Comparison of ENCODE assay signal across 12 cellular contexts in the genomic region with DNA sequence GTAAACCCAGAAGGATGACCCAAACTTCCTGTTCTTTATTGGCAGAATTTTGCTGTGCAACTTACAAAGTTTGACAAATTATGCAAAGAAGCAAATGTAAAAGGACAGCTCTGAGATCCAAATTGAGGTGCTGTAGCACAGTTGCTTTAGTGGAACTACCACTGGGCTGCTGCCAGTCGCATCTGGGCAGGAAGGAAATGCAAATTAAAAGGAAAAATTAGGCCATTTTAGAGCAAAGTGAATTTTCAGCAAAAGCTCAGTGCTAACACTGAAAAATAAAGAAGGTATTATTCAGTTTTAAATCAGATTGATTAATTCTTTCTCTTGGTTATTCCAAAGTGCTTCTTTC.
A peak's percentile ranks its signal among the peaks of the same experiment; 100 is the strongest.
DNase-seq lines count a peak whose midpoint lies in the region; ATAC-seq and TF ChIP-seq lines count a peak whose summit lies in the region.
"Had no signal": no experiment of that assay in that cellular context is flagged by ENCODE, and none has a peak within 500 bp of the region (broad histone marks: within the 10 kb centered on the region; RNA-seq: fewer than 3 reads in every experiment).

No MANE protein-coding gene starts in this region.

- H3K27me3 ChIP-seq in neutrophil, result peaks cover 41% of the 10 kb centered on the region

- H3K4me1 Mint-ChIP-seq in activated T-helper 17 cell treated with anti-CD3 and anti-CD28 coated beads, Interleukin-2, amount 50 U/mL, for 72 hours, result peaks cover 10% of the 10 kb centered on the region
- H3K4me1 Mint-ChIP-seq in progenitor cell of endocrine pancreas (ENCODE audit: low read depth), result peaks cover 24% of the 10 kb centered on the region

- no peak for TF ChIP-seq CTCF in neutrophil (IDR thresholded peaks at IDR 0.05)
- no peak for TF ChIP-seq CTCF in progenitor cell of endocrine pancreas (IDR thresholded peaks at IDR 0.05; ENCODE audit: unreplicated experiment)

- DNase-seq in progenitor cell of endocrine pancreas (ENCODE audit: low spot score, unreplicated experiment), result no peak
- DNase-seq in NCI-H187 (lab: John Stamatoyannopoulos, UW), result no peak
- DNase-seq in stimulated activated CD4-positive, alpha-beta T cell treated with anti-CD3 and anti-CD28 coated beads, Interleukin-4, amount 100 ng/mL, for 24 hours, result no peak
- DNase-seq: effector CD8-positive, alpha-beta T cell; NCI-H226 had no signal

- no peaks in the 10 kb centered on the region for H3K36me3 Mint-ChIP-seq in activated T-helper 17 cell treated with anti-CD3 and anti-CD28 coated beads, Interleukin-2, amount 50 U/mL, for 72 hours (ENCODE audit: low read depth)
- no peaks in the 10 kb centered on the region for H3K36me3 Mint-ChIP-seq in progenitor cell of endocrine pancreas (ENCODE audit: insufficient read depth)

- H3K4me3 ChIP-seq in neutrophil (ENCODE audit: low read depth in 1 of 2, low read length in 1 of 2), result no peak overlapping the region
- H3K4me3 ChIP-seq: prostate gland had no signal

- H3K9me3 Mint-ChIP-seq in activated T-helper 17 cell treated with anti-CD3 and anti-CD28 coated beads, Interleukin-2, amount 50 U/mL, for 72 hours, result no peaks in the 10 kb centered on the region
- no peaks in the 10 kb centered on the region for H3K9me3 Mint-ChIP-seq in progenitor cell of endocrine pancreas (ENCODE audit: low read depth)

- ATAC-seq in GM19035 (IDR thresholded peaks at IDR 0.05; ENCODE audit: unreplicated experiment) (peak; percentile 26), HG02798 (IDR thresholded peaks at IDR 0.05; ENCODE audit: poor library complexity, unreplicated experiment) (peak; percentile 26), HG02610 (IDR thresholded peaks at IDR 0.05; ENCODE audit: unreplicated experiment) (no peak)
- ATAC-seq in activated T-helper 17 cell treated with anti-CD3 and anti-CD28 coated beads, Interleukin-2, amount 50 U/mL, for 72 hours (replicated peaks), result no peak

- H3K4me1 ChIP-seq in neutrophil (ENCODE audit: control insufficient read depth in 1 of 2, insufficient read depth in 1 of 2, low read depth in 1 of 2, low read length in 1 of 2), result peaks cover 25 to 27% of the 10 kb centered on the region in 2 experiments
- H3K4me1 ChIP-seq: prostate gland had no signal

- H3K9me3 ChIP-seq in neutrophil, result no peaks in the 10 kb centered on the region
- H3K9me3 ChIP-seq: prostate gland had no signal

- H3K36me3 ChIP-seq in neutrophil, result no peaks in the 10 kb centered on the region
- H3K36me3 ChIP-seq: prostate gland had no signal

- peak overlapping the region; percentile 43 for H3K27ac ChIP-seq in neutrophil
- H3K27ac ChIP-seq: KMS-11, prostate gland had no signal

- no peak overlapping the region for H3K4me3 Mint-ChIP-seq in activated T-helper 17 cell treated with anti-CD3 and anti-CD28 coated beads, Interleukin-2, amount 50 U/mL, for 72 hours
- H3K4me3 Mint-ChIP-seq in progenitor cell of endocrine pancreas (ENCODE audit: low read depth), result no peak overlapping the region

- peak overlapping the region; percentile 20 for H3K27ac Mint-ChIP-seq in activated T-helper 17 cell treated with anti-CD3 and anti-CD28 coated beads, Interleukin-2, amount 50 U/mL, for 72 hours
- no peak overlapping the region for H3K27ac Mint-ChIP-seq in progenitor cell of endocrine pancreas

- H3K27me3 Mint-ChIP-seq in activated T-helper 17 cell treated with anti-CD3 and anti-CD28 coated beads, Interleukin-2, amount 50 U/mL, for 72 hours, result no peaks in the 10 kb centered on the region
- no peaks in the 10 kb centered on the region for H3K27me3 Mint-ChIP-seq in progenitor cell of endocrine pancreas

Comparison
In these comparisons a context has a peak if more than half of its experiments do, and no peak if none do; other contexts are left out.
1. ATAC-seq: peak in GM19035 (single experiment) and HG02798 (single experiment); none in activated T-helper 17 cell treated with anti-CD3 and anti-CD28 coated beads, Interleukin-2, amount 50 U/mL, for 72 hours (single experiment) and HG02610 (single experiment).